28 cellular contexts compared by ENCODE assay signal in the genomic region with DNA sequence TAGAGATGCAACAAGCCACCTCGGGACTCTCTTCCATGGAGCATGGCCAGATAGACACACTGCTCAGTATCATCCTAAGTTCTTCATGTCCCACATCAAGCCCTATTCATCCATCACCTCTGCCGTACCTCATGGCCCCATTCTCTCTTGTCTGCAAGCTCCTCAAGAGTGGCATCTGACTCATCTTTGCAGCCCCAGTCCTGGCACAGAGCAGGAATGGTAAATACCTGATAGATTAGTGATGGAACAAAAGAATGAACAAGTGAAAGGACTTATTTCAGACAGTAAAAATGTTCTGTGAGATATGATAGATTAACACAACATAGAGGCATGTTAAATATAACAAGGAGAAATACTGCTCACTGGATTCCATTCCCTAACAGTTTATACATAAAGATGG.
A peak's percentile ranks its signal among the peaks of the same experiment; 100 is the strongest.
DNase-seq lines count a peak whose midpoint lies in the region; ATAC-seq, FAIRE-seq and TF ChIP-seq lines count a peak whose summit lies in the region.
"Had no signal": no experiment of that assay in that cellular context is flagged by ENCODE, and none has a peak within 500 bp of the region (broad histone marks: within the 10 kb centered on the region; RNA-seq: fewer than 3 reads in every experiment).

No MANE protein-coding gene starts in this region.

- H3K9me3 ChIP-seq in WERI-Rb-1 (ENCODE audit: severe bottlenecking), result no peaks in the 10 kb centered on the region
- H3K9me3 ChIP-seq: gastrocnemius medialis, stomach, thyroid gland had no signal

- H3K36me3 Mint-ChIP-seq in glutamatergic neuron (ENCODE audit: unreplicated experiment), result no peaks in the 10 kb centered on the region
- no peaks in the 10 kb centered on the region for H3K36me3 Mint-ChIP-seq in natural killer cell
- H3K36me3 Mint-ChIP-seq: mesothelial cell of epicardium, naive B cell had no signal

- TF ChIP-seq CTCF in D721Med (IDR thresholded peaks at IDR 0.05; ENCODE audit: insufficient read depth, missing control alignments) (no peak), WERI-Rb-1 (IDR thresholded peaks at IDR 0.05; ENCODE audit: low read depth, low read length) (no peak), glutamatergic neuron (IDR thresholded peaks at IDR 0.05; ENCODE audit: partially characterized antibody, unreplicated experiment) (no peak), natural killer cell (IDR thresholded peaks at IDR 0.05) (no peak)

- intact Hi-C loops in natural killer cell (cut with micrococcal nuclease), result no loop called here

- H3K27ac Mint-ChIP-seq in glutamatergic neuron (ENCODE audit: unreplicated experiment) (peak overlapping the region; percentile 69), natural killer cell (no peak overlapping the region)
- H3K27ac Mint-ChIP-seq: activated CD4-positive, alpha-beta memory T cell treated with anti-CD3 and anti-CD28 coated beads, Interleukin-2, amount 10 ng/mL, durations not matched to agents 7 days and 5 days; activated T-helper 17 cell treated with anti-CD3 and anti-CD28 coated beads, Interleukin-2, amount 50 U/mL, for 72 hours; effector memory CD8-positive, alpha-beta T cell; mesothelial cell of epicardium; T-helper 17 cell had no signal

- ATAC-seq in GM21717 (IDR thresholded peaks at IDR 0.05; ENCODE audit: unreplicated experiment) (no peak), natural killer cell (no peak)
- ATAC-seq: activated T-helper 17 cell treated with anti-CD3 and anti-CD28 coated beads, Interleukin-2, amount 50 U/mL, for 72 hours; effector memory CD8-positive, alpha-beta T cell; gastrocnemius medialis; left ventricle myocardium superior; T-helper 17 cell had no signal

- H3K9me3 Mint-ChIP-seq in glutamatergic neuron (ENCODE audit: unreplicated experiment) (peaks cover 4% of the 10 kb centered on the region), natural killer cell (no peaks in the 10 kb centered on the region)
- H3K9me3 Mint-ChIP-seq: activated CD4-positive, alpha-beta memory T cell treated with anti-CD3 and anti-CD28 coated beads, Interleukin-2, amount 10 ng/mL, durations not matched to agents 7 days and 5 days; activated T-helper 17 cell treated with anti-CD3 and anti-CD28 coated beads, Interleukin-2, amount 50 U/mL, for 72 hours had no signal

- H3K27me3 Mint-ChIP-seq in glutamatergic neuron (ENCODE audit: unreplicated experiment) (no peaks in the 10 kb centered on the region), natural killer cell (ENCODE audit: low read depth in 2 of 2) (no peaks in the 10 kb centered on the region)
- H3K27me3 Mint-ChIP-seq: activated CD4-positive, alpha-beta memory T cell treated with anti-CD3 and anti-CD28 coated beads, Interleukin-2, amount 10 ng/mL, durations not matched to agents 7 days and 5 days; activated T-helper 17 cell treated with anti-CD3 and anti-CD28 coated beads, Interleukin-2, amount 50 U/mL, for 72 hours; effector memory CD8-positive, alpha-beta T cell; naive B cell; T-helper 17 cell had no signal

- no peaks in the 10 kb centered on the region for H3K36me3 ChIP-seq in WERI-Rb-1
- H3K36me3 ChIP-seq: gastrocnemius medialis, stomach, thyroid gland had no signal

- H3K4me3 Mint-ChIP-seq in glutamatergic neuron (ENCODE audit: unreplicated experiment), result no peak overlapping the region
- H3K4me3 Mint-ChIP-seq in natural killer cell, result no peak overlapping the region
- H3K4me3 Mint-ChIP-seq: activated CD4-positive, alpha-beta memory T cell treated with anti-CD3 and anti-CD28 coated beads, Interleukin-2, amount 10 ng/mL, durations not matched to agents 7 days and 5 days; activated T-helper 17 cell treated with anti-CD3 and anti-CD28 coated beads, Interleukin-2, amount 50 U/mL, for 72 hours; effector memory CD8-positive, alpha-beta T cell; mesothelial cell of epicardium; naive B cell; T-helper 17 cell had no signal

- DNase-seq in D721Med (ENCODE audit: insufficient read length, low spot score) (no peak), HT1080 (ENCODE audit: low read depth) (peak; percentile 8), WERI-Rb-1 (no peak), glutamatergic neuron (no peak), NCI-H774 (lab: John Stamatoyannopoulos, UW) (no peak), GM19240 (ENCODE audit: insufficient read length, low spot score) (no peak), natural killer cell (no peak)
- DNase-seq: activated CD4-positive, alpha-beta memory T cell treated with anti-CD3 and anti-CD28 coated beads, Interleukin-2, amount 10 ng/mL, durations not matched to agents 7 days and 5 days; activated CD4-positive, alpha-beta T cell treated with anti-CD3 and anti-CD28 coated beads for 1 hour; activated naive CD4-positive, alpha-beta T cell treated with anti-CD3 and anti-CD28 coated beads, Interleukin-2, amount 50 U/mL, for 16 hours; cortex of kidney; effector memory CD8-positive, alpha-beta T cell; gastrocnemius medialis; Karpas-422; left ventricle myocardium superior; naive B cell; NCI-H146; NCI-H2107; NCI-H446; occipital lobe; stomach; T-helper 17 cell; thyroid gland had no signal

- H3K4me3 ChIP-seq in WERI-Rb-1 (ENCODE audit: low read depth, low read length), result peak overlapping the region; percentile 21
- H3K4me3 ChIP-seq: gastrocnemius medialis, hepatocyte, stomach, thyroid gland had no signal

- H3K27me3 ChIP-seq in WERI-Rb-1 (ENCODE audit: insufficient read depth, low read depth, severe bottlenecking), result no peaks in the 10 kb centered on the region
- H3K27me3 ChIP-seq: gastrocnemius medialis, hepatocyte, stomach, thyroid gland had no signal

- peak overlapping the region; percentile 75 for H3K27ac ChIP-seq in WERI-Rb-1
- H3K27ac ChIP-seq: gastrocnemius medialis, hepatocyte, stomach, thyroid gland had no signal

- H3K4me1 Mint-ChIP-seq in glutamatergic neuron (ENCODE audit: low read depth, unreplicated experiment), result peaks cover 27% of the 10 kb centered on the region
- peaks cover 0 to 4% of the 10 kb centered on the region in 2 donors for H3K4me1 Mint-ChIP-seq in natural killer cell
- H3K4me1 Mint-ChIP-seq: activated CD4-positive, alpha-beta memory T cell treated with anti-CD3 and anti-CD28 coated beads, Interleukin-2, amount 10 ng/mL, durations not matched to agents 7 days and 5 days; activated T-helper 17 cell treated with anti-CD3 and anti-CD28 coated beads, Interleukin-2, amount 50 U/mL, for 72 hours; mesothelial cell of epicardium; naive B cell had no signal

- FAIRE-seq in D721Med (lab: Jason Lieb, UNC), result peak; percentile 81
- FAIRE-seq: RCC 7860 had no signal
